In the genomic region with DNA sequence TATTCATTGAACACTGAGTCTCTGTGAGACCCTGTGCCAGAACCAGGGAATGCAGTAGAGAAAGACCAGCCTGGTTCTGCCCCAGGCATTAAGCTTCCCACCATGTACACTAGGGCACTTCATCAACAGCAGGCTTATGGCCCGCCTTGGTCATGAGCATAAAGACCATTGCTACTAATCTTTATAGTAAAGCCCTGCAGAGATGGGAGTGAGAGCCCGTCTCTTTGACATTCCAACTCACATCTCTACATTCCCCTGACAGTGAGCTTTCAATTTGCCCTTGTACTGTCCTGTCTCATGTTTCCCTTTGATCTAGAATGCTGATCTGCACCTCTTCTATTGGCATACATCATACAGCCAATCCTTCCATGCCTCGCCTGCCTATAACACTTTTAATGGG, we compare ENCODE assay signal across 2 cellular contexts.
TF ChIP-seq lines count a peak whose summit lies in the region.

No MANE protein-coding gene starts in this region.

TF ChIP-seq in GM23338, 12 proteins besides CTCF, POLR2A, EP300 and RAD21 (continued from another document and continues in another):
- TF ChIP-seq ZNF331 (CRISPR knock-in tag; IDR thresholded peaks at IDR 0.05; ENCODE audit: low read depth) (no peak), ZNF114 (CRISPR knock-in tag; IDR thresholded peaks at IDR 0.05) (no peak), CREB1 (CRISPR knock-in tag; IDR thresholded peaks at IDR 0.05; ENCODE audit: low read depth) (no peak), EZH2 (IDR thresholded peaks at IDR 0.05; ENCODE audit: low read depth, unreplicated experiment) (no peak), JUNB (IDR thresholded peaks at IDR 0.05; ENCODE audit: unreplicated experiment) (no peak), NANOG (IDR thresholded peaks at IDR 0.05; ENCODE audit: borderline replicate concordance) (no peak), STAT1 (IDR thresholded peaks at IDR 0.05; ENCODE audit: unreplicated experiment) (no peak), EZH2phosphoT487 (IDR thresholded peaks at IDR 0.05; ENCODE audit: unreplicated experiment) (no peak)
- TF ChIP-seq, protein P1, sequence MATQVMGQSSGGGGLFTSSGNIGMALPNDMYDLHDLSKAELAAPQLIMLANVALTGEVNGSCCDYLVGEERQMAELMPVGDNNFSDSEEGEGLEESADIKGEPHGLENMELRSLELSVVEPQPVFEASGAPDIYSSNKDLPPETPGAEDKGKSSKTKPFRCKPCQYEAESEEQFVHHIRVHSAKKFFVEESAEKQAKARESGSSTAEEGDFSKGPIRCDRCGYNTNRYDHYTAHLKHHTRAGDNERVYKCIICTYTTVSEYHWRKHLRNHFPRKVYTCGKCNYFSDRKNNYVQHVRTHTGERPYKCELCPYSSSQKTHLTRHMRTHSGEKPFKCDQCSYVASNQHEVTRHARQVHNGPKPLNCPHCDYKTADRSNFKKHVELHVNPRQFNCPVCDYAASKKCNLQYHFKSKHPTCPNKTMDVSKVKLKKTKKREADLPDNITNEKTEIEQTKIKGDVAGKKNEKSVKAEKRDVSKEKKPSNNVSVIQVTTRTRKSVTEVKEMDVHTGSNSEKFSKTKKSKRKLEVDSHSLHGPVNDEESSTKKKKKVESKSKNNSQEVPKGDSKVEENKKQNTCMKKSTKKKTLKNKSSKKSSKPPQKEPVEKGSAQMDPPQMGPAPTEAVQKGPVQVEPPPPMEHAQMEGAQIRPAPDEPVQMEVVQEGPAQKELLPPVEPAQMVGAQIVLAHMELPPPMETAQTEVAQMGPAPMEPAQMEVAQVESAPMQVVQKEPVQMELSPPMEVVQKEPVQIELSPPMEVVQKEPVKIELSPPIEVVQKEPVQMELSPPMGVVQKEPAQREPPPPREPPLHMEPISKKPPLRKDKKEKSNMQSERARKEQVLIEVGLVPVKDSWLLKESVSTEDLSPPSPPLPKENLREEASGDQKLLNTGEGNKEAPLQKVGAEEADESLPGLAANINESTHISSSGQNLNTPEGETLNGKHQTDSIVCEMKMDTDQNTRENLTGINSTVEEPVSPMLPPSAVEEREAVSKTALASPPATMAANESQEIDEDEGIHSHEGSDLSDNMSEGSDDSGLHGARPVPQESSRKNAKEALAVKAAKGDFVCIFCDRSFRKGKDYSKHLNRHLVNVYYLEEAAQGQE (IDR thresholded peaks at IDR 0.05; ENCODE audit: unreplicated experiment): no peak
- TF ChIP-seq, protein P2, sequence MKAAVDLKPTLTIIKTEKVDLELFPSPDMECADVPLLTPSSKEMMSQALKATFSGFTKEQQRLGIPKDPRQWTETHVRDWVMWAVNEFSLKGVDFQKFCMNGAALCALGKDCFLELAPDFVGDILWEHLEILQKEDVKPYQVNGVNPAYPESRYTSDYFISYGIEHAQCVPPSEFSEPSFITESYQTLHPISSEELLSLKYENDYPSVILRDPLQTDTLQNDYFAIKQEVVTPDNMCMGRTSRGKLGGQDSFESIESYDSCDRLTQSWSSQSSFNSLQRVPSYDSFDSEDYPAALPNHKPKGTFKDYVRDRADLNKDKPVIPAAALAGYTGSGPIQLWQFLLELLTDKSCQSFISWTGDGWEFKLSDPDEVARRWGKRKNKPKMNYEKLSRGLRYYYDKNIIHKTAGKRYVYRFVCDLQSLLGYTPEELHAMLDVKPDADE (IDR thresholded peaks at IDR 0.05): no peak

TF ChIP-seq in H1, 55 proteins besides CTCF, POLR2A, EP300 and RAD21 (continued from another document):
- no peak for TF ChIP-seq CTBP2 (IDR thresholded peaks at IDR 0.05; ENCODE audit: borderline replicate concordance, insufficient read depth, insufficient read length, low read length)
- no peak for TF ChIP-seq KDM5A (IDR thresholded peaks at IDR 0.05; ENCODE audit: low read length)
- TF ChIP-seq RBBP5 (IDR thresholded peaks at IDR 0.05; ENCODE audit: borderline replicate concordance, low read depth, low read length): no peak
- TF ChIP-seq, protein P3, sequence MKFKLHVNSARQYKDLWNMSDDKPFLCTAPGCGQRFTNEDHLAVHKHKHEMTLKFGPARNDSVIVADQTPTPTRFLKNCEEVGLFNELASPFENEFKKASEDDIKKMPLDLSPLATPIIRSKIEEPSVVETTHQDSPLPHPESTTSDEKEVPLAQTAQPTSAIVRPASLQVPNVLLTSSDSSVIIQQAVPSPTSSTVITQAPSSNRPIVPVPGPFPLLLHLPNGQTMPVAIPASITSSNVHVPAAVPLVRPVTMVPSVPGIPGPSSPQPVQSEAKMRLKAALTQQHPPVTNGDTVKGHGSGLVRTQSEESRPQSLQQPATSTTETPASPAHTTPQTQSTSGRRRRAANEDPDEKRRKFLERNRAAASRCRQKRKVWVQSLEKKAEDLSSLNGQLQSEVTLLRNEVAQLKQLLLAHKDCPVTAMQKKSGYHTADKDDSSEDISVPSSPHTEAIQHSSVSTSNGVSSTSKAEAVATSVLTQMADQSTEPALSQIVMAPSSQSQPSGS (IDR thresholded peaks at IDR 0.05; ENCODE audit: low read length): no peak
- TF ChIP-seq, protein P4, sequence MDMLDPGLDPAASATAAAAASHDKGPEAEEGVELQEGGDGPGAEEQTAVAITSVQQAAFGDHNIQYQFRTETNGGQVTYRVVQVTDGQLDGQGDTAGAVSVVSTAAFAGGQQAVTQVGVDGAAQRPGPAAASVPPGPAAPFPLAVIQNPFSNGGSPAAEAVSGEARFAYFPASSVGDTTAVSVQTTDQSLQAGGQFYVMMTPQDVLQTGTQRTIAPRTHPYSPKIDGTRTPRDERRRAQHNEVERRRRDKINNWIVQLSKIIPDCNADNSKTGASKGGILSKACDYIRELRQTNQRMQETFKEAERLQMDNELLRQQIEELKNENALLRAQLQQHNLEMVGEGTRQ (IDR thresholded peaks at IDR 0.05; ENCODE audit: low read length): no peak
- TF ChIP-seq, protein P5, sequence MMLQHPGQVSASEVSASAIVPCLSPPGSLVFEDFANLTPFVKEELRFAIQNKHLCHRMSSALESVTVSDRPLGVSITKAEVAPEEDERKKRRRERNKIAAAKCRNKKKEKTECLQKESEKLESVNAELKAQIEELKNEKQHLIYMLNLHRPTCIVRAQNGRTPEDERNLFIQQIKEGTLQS (IDR thresholded peaks at IDR 0.05; ENCODE audit: insufficient read depth, low read depth, low read length): no peak
- no peak for TF ChIP-seq GABPA (IDR thresholded peaks at IDR 0.05; ENCODE audit: borderline replicate concordance, insufficient read depth, low read length)
- no peak for TF ChIP-seq SRF (IDR thresholded peaks at IDR 0.05; ENCODE audit: low read depth, low read length)
- TF ChIP-seq NRF1 (IDR thresholded peaks at IDR 0.05; ENCODE audit: low read depth, low read length): no peak
- TF ChIP-seq SP1 (IDR thresholded peaks at IDR 0.05; ENCODE audit: low read depth, low read length): no peak
- no peak for TF ChIP-seq NANOG (IDR thresholded peaks at IDR 0.05; ENCODE audit: insufficient read depth, low read depth, low read length, poor library complexity, severe bottlenecking)
- TF ChIP-seq SIN3A (conservative IDR thresholded peaks at IDR 0.05 in 1 of 2, IDR thresholded peaks at IDR 0.05 in 1 of 2; ENCODE audit: low read depth in 1 of 2, low read length in 2 of 2): no peak
- no peak for TF ChIP-seq SP2 (IDR thresholded peaks at IDR 0.05; ENCODE audit: low read length)
- TF ChIP-seq FOSL1 (IDR thresholded peaks at IDR 0.05; ENCODE audit: insufficient read depth, low read depth, low read length): no peak
- no peak for TF ChIP-seq MAFK (IDR thresholded peaks at IDR 0.05; ENCODE audit: low read depth, low read length)
- TF ChIP-seq CBX5 (IDR thresholded peaks at IDR 0.05; ENCODE audit: low read depth, low read length): no peak
- TF ChIP-seq, protein P6, sequence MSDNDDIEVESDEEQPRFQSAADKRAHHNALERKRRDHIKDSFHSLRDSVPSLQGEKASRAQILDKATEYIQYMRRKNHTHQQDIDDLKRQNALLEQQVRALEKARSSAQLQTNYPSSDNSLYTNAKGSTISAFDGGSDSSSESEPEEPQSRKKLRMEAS (IDR thresholded peaks at IDR 0.05): no peak
- TF ChIP-seq SP4 (IDR thresholded peaks at IDR 0.05; ENCODE audit: low read length): no peak
- TF ChIP-seq RNF2 (IDR thresholded peaks at IDR 0.05; ENCODE audit: borderline replicate concordance, low read depth, low read length, missing control alignments, poor library complexity, severe bottlenecking): no peak
